22 cellular contexts compared by ENCODE assay signal in the genomic region with DNA sequence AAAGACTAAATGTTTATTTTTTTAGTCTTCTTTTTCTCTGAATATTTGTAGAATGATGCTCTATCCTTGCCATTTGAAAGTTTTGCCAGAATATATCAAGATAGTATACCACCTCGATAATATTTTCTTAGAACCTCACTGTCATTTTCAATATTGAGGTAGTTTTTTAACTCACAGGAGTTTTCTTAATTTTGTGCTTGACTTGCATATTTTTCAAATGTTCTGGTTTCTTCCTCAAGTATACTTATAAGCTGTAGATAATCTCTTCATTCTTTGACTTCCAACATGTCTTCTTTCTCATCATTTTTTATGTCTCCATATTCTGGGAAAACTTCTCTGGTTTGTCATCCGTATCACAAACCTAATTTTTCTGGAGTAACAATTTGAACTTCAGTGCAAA.
"Had no signal": no experiment of that assay in that cellular context is flagged by ENCODE, and none has a peak within 500 bp of the region (broad histone marks: within the 10 kb centered on the region; RNA-seq: fewer than 3 reads in every experiment).

No MANE protein-coding gene starts in this region.

- DNase-seq: effector memory CD8-positive, alpha-beta T cell; esophagus squamous epithelium; foreskin keratinocyte; hippocampal formation; left colon; left ventricle myocardium superior; mesenchymal stem cell; midbrain; psoas muscle; retina; spleen; stimulated activated CD4-positive, alpha-beta T cell treated with anti-CD3 and anti-CD28 coated beads, Interleukin-15, amount 100 ng/mL, for 24 hours; stimulated activated CD4-positive, alpha-beta T cell treated with anti-CD3 and anti-CD28 coated beads, Interleukin-1b, Interleukin-23, amount 100 ng/mL, for 48 hours; stimulated activated CD4-positive, alpha-beta T cell treated with anti-CD3 and anti-CD28 coated beads, Interleukin-4, amount 100 ng/mL, for 24 hours; stimulated activated naive B cell treated with anti-CD40 and anti-IgM and Interleukin-4, amounts not matched to agents 10 μg/mL and 1 μg/mL and 100 μg/mL, for 72 hours had no signal

- H3K9me3 ChIP-seq: esophagus squamous epithelium, neutrophil, psoas muscle, spleen had no signal

- H3K36me3 ChIP-seq: esophagus squamous epithelium, neutrophil, spleen had no signal

- H3K27me3 Mint-ChIP-seq: dendritic cell treated with granulocyte-macrophage colony-stimulating factor and Interleukin-4, amounts not matched to agents 40 ng/mL and 50 ng/mL, for 4 days; effector memory CD8-positive, alpha-beta T cell; stimulated activated naive B cell treated with anti-CD40 and anti-IgM and Interleukin-4, amounts not matched to agents 10 μg/mL and 1 μg/mL and 100 μg/mL, for 72 hours had no signal

- ATAC-seq: effector memory CD8-positive, alpha-beta T cell; foreskin keratinocyte; left colon; left ventricle myocardium superior; psoas muscle; sciatic nerve; stimulated activated naive B cell treated with anti-CD40 and anti-IgM and Interleukin-4, amounts not matched to agents 10 μg/mL and 1 μg/mL and 100 μg/mL, for 72 hours had no signal

- FAIRE-seq: colon, urothelium cell line had no signal

- H3K4me1 ChIP-seq: foreskin keratinocyte, psoas muscle had no signal

- H3K27ac Mint-ChIP-seq: dendritic cell treated with granulocyte-macrophage colony-stimulating factor and Interleukin-4, amounts not matched to agents 40 ng/mL and 50 ng/mL, for 4 days; stimulated activated naive B cell treated with anti-CD40 and anti-IgM and Interleukin-4, amounts not matched to agents 10 μg/mL and 1 μg/mL and 100 μg/mL, for 72 hours; type B pancreatic cell had no signal

- H3K27me3 ChIP-seq: esophagus squamous epithelium, neutrophil, spleen had no signal

- H3K27ac ChIP-seq: esophagus squamous epithelium, foreskin keratinocyte, psoas muscle had no signal

- H3K4me3 ChIP-seq: esophagus squamous epithelium, lung, psoas muscle, spleen had no signal

- H3K9me3 Mint-ChIP-seq: dendritic cell treated with granulocyte-macrophage colony-stimulating factor and Interleukin-4, amounts not matched to agents 40 ng/mL and 50 ng/mL, for 4 days; effector memory CD8-positive, alpha-beta T cell; stimulated activated naive B cell treated with anti-CD40 and anti-IgM and Interleukin-4, amounts not matched to agents 10 μg/mL and 1 μg/mL and 100 μg/mL, for 72 hours; type B pancreatic cell had no signal

- H3K36me3 Mint-ChIP-seq: type B pancreatic cell had no signal

- H3K4me3 Mint-ChIP-seq: dendritic cell treated with granulocyte-macrophage colony-stimulating factor and Interleukin-4, amounts not matched to agents 40 ng/mL and 50 ng/mL, for 4 days; effector memory CD8-positive, alpha-beta T cell; stimulated activated naive B cell treated with anti-CD40 and anti-IgM and Interleukin-4, amounts not matched to agents 10 μg/mL and 1 μg/mL and 100 μg/mL, for 72 hours; type B pancreatic cell had no signal
